ENCODE assay signal across 13 cellular contexts in the genomic region with DNA sequence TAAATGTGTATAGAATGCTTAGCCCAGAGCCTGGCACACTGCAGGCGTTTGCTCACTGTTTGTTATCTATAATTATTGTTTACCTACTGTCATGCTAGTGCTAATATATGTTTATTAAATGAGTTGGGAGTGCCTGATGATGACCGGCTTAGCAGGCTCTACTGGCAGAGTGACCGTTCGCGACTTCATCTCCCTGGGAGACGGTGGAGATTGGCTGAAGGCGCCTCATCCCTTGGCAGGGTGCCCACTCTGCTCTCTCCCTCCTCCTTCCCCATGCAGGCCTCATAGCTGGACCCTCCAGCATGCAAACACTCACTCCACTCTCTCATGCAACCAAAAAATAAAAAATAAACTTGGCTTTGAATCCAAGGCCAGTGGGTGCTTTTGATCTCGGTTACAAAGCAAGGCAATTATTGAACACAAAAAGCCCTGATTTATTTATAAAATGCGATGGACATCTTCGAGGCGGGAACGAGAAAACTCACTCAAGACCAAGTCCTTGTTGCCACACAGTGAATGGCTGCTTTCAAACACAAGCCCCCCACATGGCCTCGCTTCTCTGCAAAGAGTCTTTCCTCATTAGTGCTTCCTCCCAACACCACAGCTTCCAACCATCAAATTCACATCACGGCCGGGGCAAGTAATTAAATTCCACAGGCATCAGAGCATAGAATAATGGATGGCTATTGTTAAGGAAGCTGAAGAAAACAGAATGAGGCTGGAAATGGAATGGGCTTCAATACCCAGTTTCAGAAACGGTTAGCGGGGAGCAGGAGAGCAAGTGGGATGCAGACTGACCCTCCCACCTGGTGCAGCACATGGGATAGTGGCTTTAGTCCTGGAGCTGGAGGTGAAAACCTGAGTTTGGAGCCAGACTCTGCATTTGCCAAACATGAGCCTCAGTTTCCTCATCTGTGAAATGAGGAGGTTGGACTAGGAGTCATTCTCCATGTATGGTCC.
DNase-seq lines count a peak whose midpoint lies in the region; ATAC-seq and TF ChIP-seq lines count a peak whose summit lies in the region.
"Had no signal": no experiment of that assay in that cellular context is flagged by ENCODE, and none has a peak within 500 bp of the region (broad histone marks: within the 10 kb centered on the region; RNA-seq: fewer than 3 reads in every experiment).

No MANE protein-coding gene starts in this region.

- DNase-seq in COLO668 (lab: John Stamatoyannopoulos, UW; ENCODE audit: unreplicated experiment) (peak; percentile 17), NCI-H2029 treated with DMSO at 0.1 percent for 48 hours (lab: John Stamatoyannopoulos, UW) (peak; percentile 50), cerebellum (ENCODE audit: low spot score) (peak; percentile 92), nephron progenitor cell (no peak), 8988T (no peak), DMS79 (lab: John Stamatoyannopoulos, UW) (no peak)
- DNase-seq in activated CD4-positive, alpha-beta T cell treated with anti-CD3 and anti-CD28 coated beads, Interleukin-2, amount 50 U/mL, for 4 hours, result no peak
- DNase-seq: activated CD4-positive, alpha-beta T cell treated with anti-CD3 and anti-CD28 coated beads for 4 hours; GOT3; right lobe of liver; stimulated activated naive CD8-positive, alpha-beta T cell treated with anti-CD3 and anti-CD28 coated beads, Interleukin-15, Interleukin-2, amounts not matched to agents 100 U/mL and 50 U/mL, for 24 hours; T-helper 1 cell had no signal

- H3K4me1 Mint-ChIP-seq in nephron progenitor cell, result peaks cover 63% of the 10 kb centered on the region

- H3K36me3 Mint-ChIP-seq in nephron progenitor cell (ENCODE audit: low read depth), result peaks cover 24% of the 10 kb centered on the region

- peak overlapping the region; percentile 19 for H3K27ac Mint-ChIP-seq in nephron progenitor cell

- no peak for ATAC-seq in HG02970 (IDR thresholded peaks at IDR 0.05; ENCODE audit: low FRiP score, unreplicated experiment)
- ATAC-seq: right lobe of liver; stimulated activated naive CD8-positive, alpha-beta T cell treated with anti-CD3 and anti-CD28 coated beads, Interleukin-15, Interleukin-2, amounts not matched to agents 100 U/mL and 50 U/mL, for 24 hours had no signal

- TF ChIP-seq CTCF in nephron progenitor cell (IDR thresholded peaks at IDR 0.05), result no peak

- H3K9me3 Mint-ChIP-seq in nephron progenitor cell, result peaks cover 6% of the 10 kb centered on the region

- H3K4me3 Mint-ChIP-seq in nephron progenitor cell, result no peak overlapping the region

- peaks cover 2% of the 10 kb centered on the region for H3K27me3 Mint-ChIP-seq in nephron progenitor cell (ENCODE audit: low read depth, poor library complexity)

Comparison
In these comparisons a context has a peak if more than half of its experiments do, and no peak if none do; other contexts are left out.
1. DNase-seq: peak in COLO668 (single experiment), NCI-H2029 treated with DMSO at 0.1 percent for 48 hours (single experiment) and cerebellum (single experiment); none in nephron progenitor cell (single experiment), activated CD4-positive, alpha-beta T cell treated with anti-CD3 and anti-CD28 coated beads, Interleukin-2, amount 50 U/mL, for 4 hours (0 of 2), 8988T (single experiment) and DMS79 (single experiment).